Comparison of ENCODE assay signal across 1 cellular context in genomic region chr13:30477346-30478235, GRCh38.
TF ChIP-seq lines count a peak whose summit lies in the region.

No MANE protein-coding gene starts in this region.

TF ChIP-seq in GM12878, 131 proteins besides CTCF, POLR2A, EP300 and RAD21 (continued from another document):
- TF ChIP-seq ETV6 (conservative IDR thresholded peaks at IDR 0.05 in 1 of 2, IDR thresholded peaks at IDR 0.05 in 1 of 2; ENCODE audit: borderline replicate concordance in 1 of 2, low read depth in 1 of 2) (peak in 1 of 2 experiments; percentile 54; a peak in 1 of 4 replicates), SPI1 (IDR thresholded peaks at IDR 0.05; ENCODE audit: borderline replicate concordance, insufficient read depth, low read depth, low read length) (peak; percentile 91), RB1 (IDR thresholded peaks at IDR 0.05; ENCODE audit: borderline replicate concordance) (no peak)
